In genomic region chr20:10715035-10715434, GRCh38 we compare ENCODE assay signal across 1 cellular context.
TF ChIP-seq lines count a peak whose summit lies in the region.

No MANE protein-coding gene starts in this region.

TF ChIP-seq in GM23338, 12 proteins besides CTCF, POLR2A, EP300 and RAD21 (continued from another document):
- TF ChIP-seq POLR2AphosphoS5 (IDR thresholded peaks at IDR 0.05; ENCODE audit: low read depth) (no peak), STAT1 (IDR thresholded peaks at IDR 0.05; ENCODE audit: unreplicated experiment) (no peak), JUNB (IDR thresholded peaks at IDR 0.05; ENCODE audit: unreplicated experiment) (no peak)
- TF ChIP-seq, protein P1, sequence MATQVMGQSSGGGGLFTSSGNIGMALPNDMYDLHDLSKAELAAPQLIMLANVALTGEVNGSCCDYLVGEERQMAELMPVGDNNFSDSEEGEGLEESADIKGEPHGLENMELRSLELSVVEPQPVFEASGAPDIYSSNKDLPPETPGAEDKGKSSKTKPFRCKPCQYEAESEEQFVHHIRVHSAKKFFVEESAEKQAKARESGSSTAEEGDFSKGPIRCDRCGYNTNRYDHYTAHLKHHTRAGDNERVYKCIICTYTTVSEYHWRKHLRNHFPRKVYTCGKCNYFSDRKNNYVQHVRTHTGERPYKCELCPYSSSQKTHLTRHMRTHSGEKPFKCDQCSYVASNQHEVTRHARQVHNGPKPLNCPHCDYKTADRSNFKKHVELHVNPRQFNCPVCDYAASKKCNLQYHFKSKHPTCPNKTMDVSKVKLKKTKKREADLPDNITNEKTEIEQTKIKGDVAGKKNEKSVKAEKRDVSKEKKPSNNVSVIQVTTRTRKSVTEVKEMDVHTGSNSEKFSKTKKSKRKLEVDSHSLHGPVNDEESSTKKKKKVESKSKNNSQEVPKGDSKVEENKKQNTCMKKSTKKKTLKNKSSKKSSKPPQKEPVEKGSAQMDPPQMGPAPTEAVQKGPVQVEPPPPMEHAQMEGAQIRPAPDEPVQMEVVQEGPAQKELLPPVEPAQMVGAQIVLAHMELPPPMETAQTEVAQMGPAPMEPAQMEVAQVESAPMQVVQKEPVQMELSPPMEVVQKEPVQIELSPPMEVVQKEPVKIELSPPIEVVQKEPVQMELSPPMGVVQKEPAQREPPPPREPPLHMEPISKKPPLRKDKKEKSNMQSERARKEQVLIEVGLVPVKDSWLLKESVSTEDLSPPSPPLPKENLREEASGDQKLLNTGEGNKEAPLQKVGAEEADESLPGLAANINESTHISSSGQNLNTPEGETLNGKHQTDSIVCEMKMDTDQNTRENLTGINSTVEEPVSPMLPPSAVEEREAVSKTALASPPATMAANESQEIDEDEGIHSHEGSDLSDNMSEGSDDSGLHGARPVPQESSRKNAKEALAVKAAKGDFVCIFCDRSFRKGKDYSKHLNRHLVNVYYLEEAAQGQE (IDR thresholded peaks at IDR 0.05; ENCODE audit: unreplicated experiment) = no peak
